28 cellular contexts compared by ENCODE assay signal in the genomic region with DNA sequence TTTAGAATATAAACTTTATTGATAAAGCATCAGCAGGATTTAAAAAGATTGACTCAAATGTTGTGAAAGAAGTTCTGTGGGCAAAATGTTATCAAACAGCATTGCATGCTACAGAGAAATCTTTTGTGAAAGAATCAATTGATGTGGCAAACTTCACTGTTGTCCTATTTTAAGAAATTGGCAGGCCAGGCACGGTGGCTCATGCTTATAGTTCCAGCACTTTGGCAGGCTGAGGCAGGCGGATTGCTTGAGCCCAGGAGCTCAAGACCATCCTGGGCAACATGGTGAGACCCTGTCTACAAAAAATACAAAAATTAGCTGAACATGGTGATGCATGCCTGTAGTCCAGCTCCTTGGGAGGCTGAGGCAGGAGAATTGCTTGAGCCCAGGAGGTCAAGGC. TPM values are rescaled to one million over a fixed set of nuclear protein-coding genes. Genes with fewer than 3 reads are reported as not detected.
DNase-seq lines count a peak whose midpoint lies in the region; ATAC-seq and TF ChIP-seq lines count a peak whose summit lies in the region.
"Had no signal": no experiment of that assay in that cellular context is flagged by ENCODE, and none has a peak within 500 bp of the region (broad histone marks: within the 10 kb centered on the region; RNA-seq: fewer than 3 reads in every experiment).

No MANE protein-coding gene starts in this region.

- peaks cover 27% of the 10 kb centered on the region for H3K9me3 ChIP-seq in left ventricle myocardium inferior (replicated peaks)
- no peaks in the 10 kb centered on the region for H3K9me3 ChIP-seq in colonic mucosa
- H3K9me3 ChIP-seq in left lung, result peaks cover 0 to 22% of the 10 kb centered on the region in 2 donors

- H3K4me3 ChIP-seq in left ventricle myocardium inferior (no peak overlapping the region), colonic mucosa (no peak overlapping the region), left lung (no peak overlapping the region)
- H3K4me3 ChIP-seq: ascending aorta, esophagus muscularis mucosa, hepatocyte, K562, SJSA1 had no signal

- peak overlapping the region; percentile 27 for H3K27ac ChIP-seq in left ventricle myocardium inferior (replicated peaks)
- no peak overlapping the region for H3K27ac ChIP-seq in colonic mucosa
- H3K27ac ChIP-seq in left lung, result no peak overlapping the region
- H3K27ac ChIP-seq: ascending aorta, esophagus muscularis mucosa, hepatocyte, SJSA1 had no signal

- H3K4me1 ChIP-seq in left ventricle myocardium inferior (peaks cover 59% of the 10 kb centered on the region), colonic mucosa (peaks cover 4% of the 10 kb centered on the region), left lung (peaks cover 0 to 3% of the 10 kb centered on the region in 2 donors)
- H3K4me1 ChIP-seq: SJSA1 had no signal

- peaks cover 59% of the 10 kb centered on the region for H3K36me3 ChIP-seq in left ventricle myocardium inferior
- H3K36me3 ChIP-seq in colonic mucosa, result no peaks in the 10 kb centered on the region
- H3K36me3 ChIP-seq in left lung, result peaks cover 0 to 62% of the 10 kb centered on the region in 2 donors

- no peak overlapping the region for H3K9ac ChIP-seq in colonic mucosa (ENCODE audit: low read depth in 2 of 2, low read length in 2 of 2)

- DNase-seq in left ventricle myocardium inferior (no peak), Right ventricle myocardium inferior (ENCODE audit: missing footprints) (no peak), cerebellar cortex (ENCODE audit: low spot score) (peak; percentile 18), middle frontal gyrus (ENCODE audit: extremely low spot score, low spot score) (peak; percentile 47), colonic mucosa (no peak), left lung (no peak), NCI-H446 treated with DMSO at 0.1 percent for 48 hours (lab: John Stamatoyannopoulos, UW) (no peak)
- no peak for DNase-seq in stimulated activated CD4-positive, alpha-beta T cell treated with anti-CD3 and anti-CD28 coated beads, Interleukin-2, amount 100 ng/mL, for 24 hours
- DNase-seq: activated effector memory CD4-positive, alpha-beta T cell treated with anti-CD3 and anti-CD28 coated beads, Interleukin-2, amount 50 U/mL, for 16 hours; activated naive CD8-positive, alpha-beta T cell treated with anti-CD3 and anti-CD28 coated beads for 36 hours; activated T-cell treated with anti-CD3 and anti-CD28 coated beads, Interleukin-2, amount 50 U/mL, for 24 hours; central memory CD4-positive, alpha-beta T cell; DMS153; foreskin fibroblast; left cardiac atrium; mesendoderm; NCI-H1048; NCI-H1694; NCI-H446; NCI-H774; stimulated activated CD4-positive, alpha-beta T cell treated with anti-CD3 and anti-CD28 coated beads, Interleukin-15, amount 100 ng/mL, for 24 hours; T-cell had no signal

- intact Hi-C loops in left ventricle myocardium inferior (cut with micrococcal nuclease), result no loop called here
- intact Hi-C loops in Right ventricle myocardium inferior (cut with DNase I), result no loop called here
- intact Hi-C loops in colonic mucosa (cut with DNase I), result no loop called here
- intact Hi-C loops in left lung (cut with DNase I), result no loop called here

- no peak for TF ChIP-seq CTCF in left ventricle myocardium inferior (IDR thresholded peaks at IDR 0.05; ENCODE audit: borderline replicate concordance)
- no peak for TF ChIP-seq CTCF in colonic mucosa (IDR thresholded peaks at IDR 0.05)
- no peak for TF ChIP-seq CTCF in left lung (IDR thresholded peaks at IDR 0.05)

- no peaks in the 10 kb centered on the region for H3K27me3 ChIP-seq in left ventricle myocardium inferior (ENCODE audit: low read depth)
- H3K27me3 ChIP-seq in colonic mucosa, result no peaks in the 10 kb centered on the region
- no peaks in the 10 kb centered on the region for H3K27me3 ChIP-seq in left lung
- H3K27me3 ChIP-seq: ascending aorta, esophagus muscularis mucosa, hepatocyte, SJSA1 had no signal

- ATAC-seq in Right ventricle myocardium inferior, result no peak
- no peak for ATAC-seq in left lung
- ATAC-seq: K562; stimulated activated memory B cell treated with anti-CD40 and anti-IgM and Interleukin-4, amounts not matched to agents 10 μg/mL and 1 μg/mL and 100 μg/mL, for 72 hours; T-cell had no signal

RNA-seq across cellular contexts. Expression of a gene that starts 17.4 kb away (rescaled TPM):
- 30.2 TPM for total RNA-seq in left ventricle myocardium inferior
- total RNA-seq in Right ventricle myocardium inferior, result 35.1 TPM
- 10 to 100 TPM; 16.3 to 18.5 TPM for total RNA-seq in colonic mucosa
- 10 to 100 TPM; 20.8 to 28.3 TPM for total RNA-seq in left lung

RNA-seq across cellular contexts. Expression of a gene that starts 38.2 kb away (rescaled TPM):
- 4.5 TPM for total RNA-seq in left ventricle myocardium inferior
- 6.3 TPM for total RNA-seq in Right ventricle myocardium inferior
- total RNA-seq in colonic mucosa, result 10 to 100 TPM in 1 of 2 donors, 1 to 10 TPM in 1; 4.6 to 10.3 TPM
- 10 to 100 TPM in 1 of 2 donors, 1 to 10 TPM in 1; 9.9 to 14.1 TPM for total RNA-seq in left lung

Comparison
In these comparisons a context has a peak if more than half of its experiments do, and no peak if none do; other contexts are left out.
1. DNase-seq: peak in cerebellar cortex (single experiment) and middle frontal gyrus (single experiment); none in left ventricle myocardium inferior (single experiment), Right ventricle myocardium inferior (single experiment), stimulated activated CD4-positive, alpha-beta T cell treated with anti-CD3 and anti-CD28 coated beads, Interleukin-2, amount 100 ng/mL, for 24 hours (0 of 2), colonic mucosa (single experiment), left lung (0 of 2) and NCI-H446 treated with DMSO at 0.1 percent for 48 hours (single experiment).